ENCODE assay signal across 1 cellular context in genomic region chr3:52272831-52273230, GRCh38.
TF ChIP-seq lines count a peak whose summit lies in the region.

No MANE protein-coding gene starts in this region.

TF ChIP-seq in K562, 482 proteins besides CTCF, POLR2A, EP300 and RAD21:
- TF ChIP-seq ETV6 (IDR thresholded peaks at IDR 0.05; ENCODE audit: borderline replicate concordance in 1 of 2, low read depth in 2 of 2, low read length in 1 of 2) (no peak), ETV6 (CRISPR knock-in tag; IDR thresholded peaks at IDR 0.05; ENCODE audit: borderline replicate concordance) (no peak), FOXJ2 (tag; IDR thresholded peaks at IDR 0.05) (no peak), TSC22D4 (tag; IDR thresholded peaks at IDR 0.05) (no peak), PCBP2 (IDR thresholded peaks at IDR 0.05; ENCODE audit: low read depth, low read length, poor library complexity, severe bottlenecking) (no peak), POLR2AphosphoS2 (IDR thresholded peaks at IDR 0.05; ENCODE audit: low read length) (no peak), ZNF24 (IDR thresholded peaks at IDR 0.05) (no peak), CXXC5 (CRISPR knock-in tag; IDR thresholded peaks at IDR 0.05) (no peak), ZNF316 (IDR thresholded peaks at IDR 0.05) (no peak), PML (IDR thresholded peaks at IDR 0.05; ENCODE audit: low read length) (no peak), TRIM28 (IDR thresholded peaks at IDR 0.05) (no peak)
